ENCODE assay signal across 13 cellular contexts in genomic region chr10:113064039-113064438, GRCh38.
"Had no signal": no experiment of that assay in that cellular context is flagged by ENCODE, and none has a peak within 500 bp of the region (broad histone marks: within the 10 kb centered on the region; RNA-seq: fewer than 3 reads in every experiment).

No MANE protein-coding gene starts in this region.

- H3K9me3 Mint-ChIP-seq: activated CD4-positive, alpha-beta T cell treated with anti-CD3 and anti-CD28 coated beads, Interleukin-2, amount 10 ng/mL, durations not matched to agents 7 days and 5 days; activated naive CD4-positive, alpha-beta T cell treated with anti-CD3 and anti-CD28 coated beads, Interleukin-2, amount 10 ng/mL, durations not matched to agents 7 days and 5 days; central memory CD8-positive, alpha-beta T cell; dendritic cell treated with granulocyte-macrophage colony-stimulating factor and Interleukin-4, amounts not matched to agents 40 ng/mL and 50 ng/mL, for 4 days had no signal

- H3K36me3 ChIP-seq: upper lobe of left lung had no signal

- H3K4me3 ChIP-seq: body of pancreas, skin epidermis, upper lobe of left lung had no signal

- H3K9ac ChIP-seq: parathyroid adenoma had no signal

- ATAC-seq: body of pancreas, esophagus mucosa, T-helper 17 cell had no signal

- H2AFZ ChIP-seq: parathyroid adenoma had no signal

- H3K27me3 Mint-ChIP-seq: activated CD4-positive, alpha-beta T cell treated with anti-CD3 and anti-CD28 coated beads, Interleukin-2, amount 10 ng/mL, durations not matched to agents 7 days and 5 days; central memory CD8-positive, alpha-beta T cell; T-helper 17 cell had no signal

- H3K27ac Mint-ChIP-seq: activated CD4-positive, alpha-beta T cell treated with anti-CD3 and anti-CD28 coated beads, Interleukin-2, amount 10 ng/mL, durations not matched to agents 7 days and 5 days; activated naive CD4-positive, alpha-beta T cell treated with anti-CD3 and anti-CD28 coated beads, Interleukin-2, amount 10 ng/mL, durations not matched to agents 7 days and 5 days; dendritic cell treated with granulocyte-macrophage colony-stimulating factor and Interleukin-4, amounts not matched to agents 40 ng/mL and 50 ng/mL, for 4 days; T-helper 17 cell had no signal

- H3K4me3 Mint-ChIP-seq: activated CD4-positive, alpha-beta T cell treated with anti-CD3 and anti-CD28 coated beads, Interleukin-2, amount 10 ng/mL, durations not matched to agents 7 days and 5 days; activated naive CD4-positive, alpha-beta T cell treated with anti-CD3 and anti-CD28 coated beads, Interleukin-2, amount 10 ng/mL, durations not matched to agents 7 days and 5 days; central memory CD8-positive, alpha-beta T cell; dendritic cell treated with granulocyte-macrophage colony-stimulating factor and Interleukin-4, amounts not matched to agents 40 ng/mL and 50 ng/mL, for 4 days; T-helper 17 cell had no signal

- H3K27me3 ChIP-seq: body of pancreas, upper lobe of left lung had no signal

- H3K36me3 Mint-ChIP-seq: activated naive CD4-positive, alpha-beta T cell treated with anti-CD3 and anti-CD28 coated beads, Interleukin-2, amount 10 ng/mL, durations not matched to agents 7 days and 5 days had no signal

- DNase-seq: activated CD4-positive, alpha-beta T cell treated with anti-CD3 and anti-CD28 coated beads, Interleukin-2, amount 10 ng/mL, durations not matched to agents 7 days and 5 days; activated CD4-positive, CD25-positive, alpha-beta regulatory T cell; activated CD8-positive, alpha-beta memory T cell treated with anti-CD3 and anti-CD28 coated beads for 24 hours; activated naive CD4-positive, alpha-beta T cell treated with anti-CD3 and anti-CD28 coated beads, Interleukin-2, amount 10 ng/mL, durations not matched to agents 7 days and 5 days; body of pancreas; retina; T-helper 17 cell; upper lobe of left lung had no signal

- H3K27ac ChIP-seq: body of pancreas, parathyroid adenoma, upper lobe of left lung had no signal

- H3K4me1 Mint-ChIP-seq: activated CD4-positive, alpha-beta T cell treated with anti-CD3 and anti-CD28 coated beads, Interleukin-2, amount 10 ng/mL, durations not matched to agents 7 days and 5 days; activated naive CD4-positive, alpha-beta T cell treated with anti-CD3 and anti-CD28 coated beads, Interleukin-2, amount 10 ng/mL, durations not matched to agents 7 days and 5 days; central memory CD8-positive, alpha-beta T cell; T-helper 17 cell had no signal

- H3K9me3 ChIP-seq: body of pancreas, upper lobe of left lung had no signal
